20 cellular contexts compared by ENCODE assay signal in genomic region chr3:72724070-72724469, GRCh38.
DNase-seq lines count a peak whose midpoint lies in the region; ATAC-seq, FAIRE-seq and TF ChIP-seq lines count a peak whose summit lies in the region.
"Had no signal": no experiment of that assay in that cellular context is flagged by ENCODE, and none has a peak within 500 bp of the region (broad histone marks: within the 10 kb centered on the region; RNA-seq: fewer than 3 reads in every experiment).

No MANE protein-coding gene starts in this region.

- TF ChIP-seq CTCF in VCaP (conservative IDR thresholded peaks at IDR 0.05) = no peak

- no peak for ATAC-seq in activated naive CD8-positive, alpha-beta T cell treated with anti-CD3 and anti-CD28 coated beads, Interleukin-2, amount 50 U/mL, for 24 hours
- ATAC-seq: heart right ventricle had no signal

- H3K27me3 Mint-ChIP-seq in activated naive CD8-positive, alpha-beta T cell treated with anti-CD3 and anti-CD28 coated beads for 36 hours = no peaks in the 10 kb centered on the region
- H3K27me3 Mint-ChIP-seq in activated naive CD8-positive, alpha-beta T cell treated with anti-CD3 and anti-CD28 coated beads, Interleukin-2, amount 50 U/mL, for 24 hours = peaks cover 1% of the 10 kb centered on the region
- H3K27me3 Mint-ChIP-seq: activated naive CD8-positive, alpha-beta T cell; brain had no signal

- TF ChIP-seq POLR2A in GM12892 (IDR thresholded peaks at IDR 0.05; ENCODE audit: low read depth, low read length) = no peak
- no peak for TF ChIP-seq POLR2A in H54 (IDR thresholded peaks at IDR 0.05; ENCODE audit: low read depth, low read length)

- H3K4me3 Mint-ChIP-seq in activated naive CD8-positive, alpha-beta T cell treated with anti-CD3 and anti-CD28 coated beads for 36 hours = no peak overlapping the region
- no peak overlapping the region for H3K4me3 Mint-ChIP-seq in activated naive CD8-positive, alpha-beta T cell treated with anti-CD3 and anti-CD28 coated beads, Interleukin-2, amount 50 U/mL, for 24 hours
- H3K4me3 Mint-ChIP-seq: activated naive CD8-positive, alpha-beta T cell; brain; IgD-negative memory B cell had no signal

- FAIRE-seq in GM12892 (lab: Jason Lieb, UNC) (no peak), H54 (lab: Jason Lieb, UNC) (no peak)

- no peak for DNase-seq in activated naive CD8-positive, alpha-beta T cell treated with anti-CD3 and anti-CD28 coated beads for 36 hours
- DNase-seq in activated naive CD8-positive, alpha-beta T cell treated with anti-CD3 and anti-CD28 coated beads, Interleukin-2, amount 50 U/mL, for 24 hours = no peak
- DNase-seq in islet precursor cell = peak; percentile 81
- no peak for DNase-seq in amniotic stem cell (lab: John Stamatoyannopoulos, UW)
- no peak for DNase-seq in GM12892 (ENCODE audit: insufficient read length)
- DNase-seq in activated CD4-positive, alpha-beta T cell treated with anti-CD3 and anti-CD28 coated beads, Interleukin-2, amount 50 U/mL, for 48 hours = no peak
- no peak for DNase-seq in H54 (ENCODE audit: insufficient read length, low spot score)
- DNase-seq: activated CD4-positive, alpha-beta T cell treated with anti-CD3 and anti-CD28 coated beads for 1 hour; colonic mucosa; heart right ventricle; lower lobe of right lung; NCI-H2171 treated with DMSO at 0.1 percent for 48 hours; NCI-H748 treated with DMSO at 0.1 percent for 48 hours; nucleus accumbens; upper lobe of left lung had no signal

- no peaks in the 10 kb centered on the region for H3K9me3 Mint-ChIP-seq in activated naive CD8-positive, alpha-beta T cell treated with anti-CD3 and anti-CD28 coated beads for 36 hours
- H3K9me3 Mint-ChIP-seq in activated naive CD8-positive, alpha-beta T cell treated with anti-CD3 and anti-CD28 coated beads, Interleukin-2, amount 50 U/mL, for 24 hours = no peaks in the 10 kb centered on the region
- H3K9me3 Mint-ChIP-seq: IgD-negative memory B cell had no signal

- peak overlapping the region; percentile 73 for H3K27ac ChIP-seq in VCaP
- H3K27ac ChIP-seq: BLaER1, colonic mucosa, heart right ventricle, lower lobe of right lung, upper lobe of left lung had no signal

- H3K4me1 Mint-ChIP-seq in activated naive CD8-positive, alpha-beta T cell treated with anti-CD3 and anti-CD28 coated beads for 36 hours = peaks cover 15% of the 10 kb centered on the region
- H3K4me1 Mint-ChIP-seq in activated naive CD8-positive, alpha-beta T cell treated with anti-CD3 and anti-CD28 coated beads, Interleukin-2, amount 50 U/mL, for 24 hours = peaks cover 21% of the 10 kb centered on the region

- peaks cover 5% of the 10 kb centered on the region for H3K36me3 Mint-ChIP-seq in activated naive CD8-positive, alpha-beta T cell treated with anti-CD3 and anti-CD28 coated beads for 36 hours
- peaks cover 3% of the 10 kb centered on the region for H3K36me3 Mint-ChIP-seq in activated naive CD8-positive, alpha-beta T cell treated with anti-CD3 and anti-CD28 coated beads, Interleukin-2, amount 50 U/mL, for 24 hours (ENCODE audit: low read depth)
- H3K36me3 Mint-ChIP-seq: activated naive CD8-positive, alpha-beta T cell; brain had no signal

- peak overlapping the region; percentile 45 for H3K27ac Mint-ChIP-seq in activated naive CD8-positive, alpha-beta T cell treated with anti-CD3 and anti-CD28 coated beads for 36 hours
- H3K27ac Mint-ChIP-seq in activated naive CD8-positive, alpha-beta T cell treated with anti-CD3 and anti-CD28 coated beads, Interleukin-2, amount 50 U/mL, for 24 hours = no peak overlapping the region
- H3K27ac Mint-ChIP-seq: IgD-negative memory B cell had no signal
